ENCODE assay signal across 13 cellular contexts in genomic region chr1:204637985-204638356, GRCh38. TPM values are rescaled to one million over a fixed set of nuclear protein-coding genes. Genes with fewer than 3 reads are reported as not detected.
A peak's percentile ranks its signal among the peaks of the same experiment; 100 is the strongest.
DNase-seq lines count a peak whose midpoint lies in the region; ATAC-seq and TF ChIP-seq lines count a peak whose summit lies in the region.
"Had no signal": no experiment of that assay in that cellular context is flagged by ENCODE, and none has a peak within 500 bp of the region (broad histone marks: within the 10 kb centered on the region; RNA-seq: fewer than 3 reads in every experiment).

No MANE protein-coding gene starts in this region.

- no peaks in the 10 kb centered on the region for H3K9me3 Mint-ChIP-seq in CD4-positive, alpha-beta T cell
- H3K9me3 Mint-ChIP-seq: activated T-cell treated with anti-CD3 and anti-CD28 coated beads, Interleukin-2, amount 50 U/mL, for 72 hours had no signal

- intact Hi-C loops in CD4-positive, alpha-beta T cell (cut with DNase I, micrococcal nuclease): no loop called here

- H3K27me3 Mint-ChIP-seq in CD4-positive, alpha-beta T cell: no peaks in the 10 kb centered on the region

- H3K27ac ChIP-seq in CD4-positive, alpha-beta T cell (ENCODE audit: low read depth, low read length): no peak overlapping the region
- H3K27ac ChIP-seq in Peyer's patch: peak overlapping the region in 1 of 4 donors; percentile 13
- H3K27ac ChIP-seq: right lobe of liver had no signal

- CTCF ChIA-PET in CD4-positive, alpha-beta T cell (lab: Charles Lee): no interaction called here

- TF ChIP-seq POLR2A in Peyer's patch (IDR thresholded peaks at IDR 0.05): no peak

- DNase-seq in DMS153 treated with DMSO at 0.1 percent for 48 hours (lab: John Stamatoyannopoulos, UW; ENCODE audit: unreplicated experiment) (peak; percentile 41), NCI-H2227 treated with DMSO at 0.1 percent for 48 hours (lab: John Stamatoyannopoulos, UW) (peak; percentile 80), fibroblast of gingiva (ENCODE audit: low read depth) (peak; percentile 11), COLO668 (lab: John Stamatoyannopoulos, UW; ENCODE audit: unreplicated experiment) (no peak), glomerular visceral epithelial cell (ENCODE audit: extremely low spot score) (no peak), Peyer's patch (no peak)
- no peak for DNase-seq in CD4-positive, alpha-beta T cell
- DNase-seq: activated CD4-positive, alpha-beta T cell treated with anti-CD3 and anti-CD28 coated beads for 1 hour; activated T-cell treated with anti-CD3 and anti-CD28 coated beads, Interleukin-2, amount 50 U/mL, for 72 hours; aorta; right lobe of liver had no signal

- H3K27ac Mint-ChIP-seq in CD4-positive, alpha-beta T cell: no peak overlapping the region
- H3K27ac Mint-ChIP-seq: activated T-cell treated with anti-CD3 and anti-CD28 coated beads, Interleukin-2, amount 50 U/mL, for 72 hours; memory B cell had no signal

- H3K4me1 ChIP-seq in neuron (ENCODE audit: insufficient read depth, low read length) (peaks cover 28% of the 10 kb centered on the region), Peyer's patch (peaks cover 0 to 3% (median 0%) of the 10 kb centered on the region in 4 donors)
- H3K4me1 ChIP-seq: right lobe of liver had no signal

- H3K9me3 ChIP-seq in neuron (ENCODE audit: low read length) (no peaks in the 10 kb centered on the region), Peyer's patch (no peaks in the 10 kb centered on the region)
- H3K9me3 ChIP-seq in CD4-positive, alpha-beta T cell (ENCODE audit: control insufficient read depth, low read length): peaks cover 3% of the 10 kb centered on the region
- H3K9me3 ChIP-seq: right lobe of liver had no signal

- H3K4me3 ChIP-seq in neuron (ENCODE audit: low read length) (peak overlapping the region; percentile 26), Peyer's patch (no peak overlapping the region)
- H3K4me3 ChIP-seq: right lobe of liver had no signal

- no peak for TF ChIP-seq CTCF in CD4-positive, alpha-beta T cell (IDR thresholded peaks at IDR 0.05)
- TF ChIP-seq CTCF in Peyer's patch (IDR thresholded peaks at IDR 0.05): no peak

- no peaks in the 10 kb centered on the region for H3K4me1 Mint-ChIP-seq in CD4-positive, alpha-beta T cell (ENCODE audit: low read depth)
- H3K4me1 Mint-ChIP-seq: memory B cell had no signal

- H2AFZ ChIP-seq in neuron (ENCODE audit: low read depth, low read length): peak overlapping the region; percentile 11

- POLR2A ChIA-PET in CD4-positive, alpha-beta T cell (lab: Charles Lee): no interaction called here

- H3K36me3 ChIP-seq in neuron (ENCODE audit: insufficient read depth, low read length): no peaks in the 10 kb centered on the region
- no peaks in the 10 kb centered on the region for H3K36me3 ChIP-seq in Peyer's patch
- H3K36me3 ChIP-seq: right lobe of liver had no signal

- no peaks in the 10 kb centered on the region for H3K36me3 Mint-ChIP-seq in CD4-positive, alpha-beta T cell (ENCODE audit: low read depth)
- H3K36me3 Mint-ChIP-seq: memory B cell had no signal

- no peak overlapping the region for H3K4me3 Mint-ChIP-seq in CD4-positive, alpha-beta T cell
- H3K4me3 Mint-ChIP-seq: activated T-cell treated with anti-CD3 and anti-CD28 coated beads, Interleukin-2, amount 50 U/mL, for 72 hours; memory B cell had no signal

- H3K27me3 ChIP-seq in neuron (ENCODE audit: insufficient read depth, low read length): peaks cover 5% of the 10 kb centered on the region
- no peaks in the 10 kb centered on the region for H3K27me3 ChIP-seq in CD4-positive, alpha-beta T cell (ENCODE audit: control insufficient read depth, insufficient read depth, low read length)
- no peaks in the 10 kb centered on the region for H3K27me3 ChIP-seq in Peyer's patch
- H3K27me3 ChIP-seq: right lobe of liver had no signal

- no peak for ATAC-seq in CD4-positive, alpha-beta T cell (ENCODE audit: poor library complexity)
- ATAC-seq: activated T-cell treated with anti-CD3 and anti-CD28 coated beads, Interleukin-2, amount 50 U/mL, for 72 hours; right lobe of liver had no signal

RNA-seq across cellular contexts. Expression of gene LRRN2, which starts 47.6 kb away (rescaled TPM):
- total RNA-seq in CD4-positive, alpha-beta T cell: not detected
- total RNA-seq in Peyer's patch: 1 to 10 TPM in 1 of 4 donors, under 1 TPM in 2, not detected in 1; 0.66 to 1.6 (median 0.70) TPM
- total RNA-seq: activated T-cell treated with anti-CD3 and anti-CD28 coated beads, Interleukin-2, amount 50 U/mL, for 72 hours had no signal

Comparison
In these comparisons a context has a peak if more than half of its experiments do, and no peak if none do; other contexts are left out.
1. DNase-seq: peak in DMS153 treated with DMSO at 0.1 percent for 48 hours (single experiment), NCI-H2227 treated with DMSO at 0.1 percent for 48 hours (single experiment) and fibroblast of gingiva (single experiment); none in COLO668 (single experiment), glomerular visceral epithelial cell (single experiment), CD4-positive, alpha-beta T cell (0 of 10) and Peyer's patch (0 of 3).